ENCODE assay signal across 2 cellular contexts in genomic region chr1:67834246-67834877, GRCh38.
TF ChIP-seq lines count a peak whose summit lies in the region.

No MANE protein-coding gene starts in this region.

TF ChIP-seq in SK-N-SH, 30 proteins besides CTCF, POLR2A, EP300 and RAD21:
- TF ChIP-seq ZBTB33 (IDR thresholded peaks at IDR 0.05; ENCODE audit: borderline replicate concordance, low read depth): no peak
- TF ChIP-seq TEAD4 (IDR thresholded peaks at IDR 0.05; ENCODE audit: borderline replicate concordance, insufficient read depth): no peak
- no peak for TF ChIP-seq GABPA (IDR thresholded peaks at IDR 0.05; ENCODE audit: low read depth)
- no peak for TF ChIP-seq SIN3A (IDR thresholded peaks at IDR 0.05; ENCODE audit: borderline replicate concordance, low read depth, low read length)
- TF ChIP-seq MAX (IDR thresholded peaks at IDR 0.05; ENCODE audit: low read depth): no peak
- no peak for TF ChIP-seq REST (IDR thresholded peaks at IDR 0.05; ENCODE audit: low read depth, low read length)
- TF ChIP-seq ELF1 (IDR thresholded peaks at IDR 0.05): no peak
- no peak for TF ChIP-seq CHD2 (IDR thresholded peaks at IDR 0.05; ENCODE audit: low read length, partially characterized antibody)
- TF ChIP-seq USF1 (IDR thresholded peaks at IDR 0.05; ENCODE audit: borderline replicate concordance, low read depth): no peak
- TF ChIP-seq MEF2A (IDR thresholded peaks at IDR 0.05; ENCODE audit: borderline replicate concordance, low read depth): no peak
- TF ChIP-seq GATA2 (CRISPR knock-in tag; IDR thresholded peaks at IDR 0.05): no peak
- TF ChIP-seq FOXJ3 (CRISPR knock-in tag; IDR thresholded peaks at IDR 0.05): no peak
- TF ChIP-seq USF2 (IDR thresholded peaks at IDR 0.05; ENCODE audit: borderline replicate concordance, low read depth, low read length): no peak
- no peak for TF ChIP-seq TCF12 (IDR thresholded peaks at IDR 0.05)
- TF ChIP-seq PBX3 (IDR thresholded peaks at IDR 0.05): no peak
- no peak for TF ChIP-seq FOXM1 (IDR thresholded peaks at IDR 0.05; ENCODE audit: low read depth)
- no peak for TF ChIP-seq YY1 (IDR thresholded peaks at IDR 0.05; ENCODE audit: low read depth)
- TF ChIP-seq TAF1 (IDR thresholded peaks at IDR 0.05; ENCODE audit: borderline replicate concordance, low read depth, low read length): no peak

TF ChIP-seq in SK-N-SH treated with all-trans-retinoic acid at 6 μM for 48 hours, 23 proteins besides CTCF, POLR2A, EP300 and RAD21:
- no peak for TF ChIP-seq SNAI2 (CRISPR knock-in tag; IDR thresholded peaks at IDR 0.05)
- TF ChIP-seq ZNF70 (CRISPR knock-in tag; IDR thresholded peaks at IDR 0.05): no peak
- TF ChIP-seq TSHZ2 (CRISPR knock-in tag; IDR thresholded peaks at IDR 0.05): no peak
- no peak for TF ChIP-seq GLIS3 (CRISPR knock-in tag; IDR thresholded peaks at IDR 0.05)
- no peak for TF ChIP-seq PATZ1 (CRISPR knock-in tag; IDR thresholded peaks at IDR 0.05; ENCODE audit: borderline replicate concordance)
- TF ChIP-seq CSDC2 (CRISPR knock-in tag; IDR thresholded peaks at IDR 0.05): no peak
- TF ChIP-seq ISL1 (CRISPR knock-in tag; IDR thresholded peaks at IDR 0.05): no peak
- TF ChIP-seq ZNF8 (CRISPR knock-in tag; IDR thresholded peaks at IDR 0.05): no peak
- TF ChIP-seq ESRRG (CRISPR knock-in tag; IDR thresholded peaks at IDR 0.05): no peak
- no peak for TF ChIP-seq ZNF565 (CRISPR knock-in tag; conservative IDR thresholded peaks at IDR 0.05; ENCODE audit: low read depth)
- TF ChIP-seq ARNTL (CRISPR knock-in tag; IDR thresholded peaks at IDR 0.05; ENCODE audit: borderline replicate concordance, low read depth): no peak
- TF ChIP-seq OSR1 (CRISPR knock-in tag; IDR thresholded peaks at IDR 0.05): no peak
TF ChIP-seq in SK-N-SH treated with all-trans-retinoic acid at 6 μM for 48 hours: peak in this region for 0.
